Comparison of ENCODE assay signal across 13 cellular contexts in genomic region chr7:64869912-64870562, GRCh38.
"Had no signal": no experiment of that assay in that cellular context is flagged by ENCODE, and none has a peak within 500 bp of the region (broad histone marks: within the 10 kb centered on the region; RNA-seq: fewer than 3 reads in every experiment).

No MANE protein-coding gene starts in this region.

- DNase-seq: activated CD4-positive, alpha-beta T cell treated with anti-CD3 and anti-CD28 coated beads for 1 hour; activated CD8-positive, alpha-beta memory T cell treated with anti-CD3 and anti-CD28 coated beads, Interleukin-2, amount 50 U/mL, for 48 hours; activated naive CD4-positive, alpha-beta T cell treated with anti-CD3 and anti-CD28 coated beads, Interleukin-2, amount 50 U/mL, for 16 hours; central memory CD4-positive, alpha-beta T cell; effector memory CD4-positive, alpha-beta T cell; erythroblast; stimulated activated CD4-positive, alpha-beta T cell treated with anti-CD3 and anti-CD28 coated beads, Interleukin-2, amount 100 ng/mL, for 48 hours; stimulated activated CD8-positive, alpha-beta memory T cell treated with anti-CD3 and anti-CD28 coated beads, Interleukin-4, amount 100 ng/mL, for 48 hours; stimulated activated naive CD8-positive, alpha-beta T cell treated with anti-CD3 and anti-CD28 coated beads, Interleukin-15, Interleukin-2, amounts not matched to agents 100 U/mL and 50 U/mL, for 24 hours; SW 1271 had no signal

- FAIRE-seq: urothelium cell line had no signal

- ATAC-seq: activated CD8-positive, alpha-beta T cell treated with anti-CD3 and anti-CD28 coated beads, Interleukin-2, amount 10 ng/mL, durations not matched to agents 7 days and 5 days; left lobe of liver; stimulated activated naive CD8-positive, alpha-beta T cell treated with anti-CD3 and anti-CD28 coated beads, Interleukin-15, Interleukin-2, amounts not matched to agents 100 U/mL and 50 U/mL, for 24 hours had no signal
